Comparison of ENCODE assay signal across 2 cellular contexts in genomic region chr11:120798854-120799253, GRCh38.
TF ChIP-seq lines count a peak whose summit lies in the region.

No MANE protein-coding gene starts in this region.

TF ChIP-seq in SK-N-SH, 30 proteins besides CTCF, POLR2A, EP300 and RAD21 (continued from another document):
- no peak for TF ChIP-seq REST (IDR thresholded peaks at IDR 0.05; ENCODE audit: low read depth, low read length)
- TF ChIP-seq GABPA (IDR thresholded peaks at IDR 0.05; ENCODE audit: low read depth) = no peak
- TF ChIP-seq EZH2phosphoT487 (IDR thresholded peaks at IDR 0.05; ENCODE audit: borderline replicate concordance, low read depth) = no peak

TF ChIP-seq in SK-N-SH treated with all-trans-retinoic acid at 6 μM for 48 hours, 23 proteins besides CTCF, POLR2A, EP300 and RAD21 (continued from another document):
- TF ChIP-seq TSHZ2 (CRISPR knock-in tag; IDR thresholded peaks at IDR 0.05) (no peak), ZFP30 (CRISPR knock-in tag; IDR thresholded peaks at IDR 0.05) (no peak), ZNF70 (CRISPR knock-in tag; IDR thresholded peaks at IDR 0.05) (no peak), BACH2 (CRISPR knock-in tag; IDR thresholded peaks at IDR 0.05; ENCODE audit: borderline replicate concordance) (no peak), PATZ1 (CRISPR knock-in tag; IDR thresholded peaks at IDR 0.05; ENCODE audit: borderline replicate concordance) (no peak), CSRNP3 (CRISPR knock-in tag; IDR thresholded peaks at IDR 0.05) (no peak), ZFP3 (CRISPR knock-in tag; IDR thresholded peaks at IDR 0.05) (no peak), ZC3H10 (CRISPR knock-in tag; IDR thresholded peaks at IDR 0.05) (no peak), ZNF565 (CRISPR knock-in tag; conservative IDR thresholded peaks at IDR 0.05; ENCODE audit: low read depth) (no peak), GLIS3 (CRISPR knock-in tag; IDR thresholded peaks at IDR 0.05) (no peak), ISL1 (CRISPR knock-in tag; IDR thresholded peaks at IDR 0.05) (no peak)
